ENCODE assay signal across 1 cellular context in the genomic region with DNA sequence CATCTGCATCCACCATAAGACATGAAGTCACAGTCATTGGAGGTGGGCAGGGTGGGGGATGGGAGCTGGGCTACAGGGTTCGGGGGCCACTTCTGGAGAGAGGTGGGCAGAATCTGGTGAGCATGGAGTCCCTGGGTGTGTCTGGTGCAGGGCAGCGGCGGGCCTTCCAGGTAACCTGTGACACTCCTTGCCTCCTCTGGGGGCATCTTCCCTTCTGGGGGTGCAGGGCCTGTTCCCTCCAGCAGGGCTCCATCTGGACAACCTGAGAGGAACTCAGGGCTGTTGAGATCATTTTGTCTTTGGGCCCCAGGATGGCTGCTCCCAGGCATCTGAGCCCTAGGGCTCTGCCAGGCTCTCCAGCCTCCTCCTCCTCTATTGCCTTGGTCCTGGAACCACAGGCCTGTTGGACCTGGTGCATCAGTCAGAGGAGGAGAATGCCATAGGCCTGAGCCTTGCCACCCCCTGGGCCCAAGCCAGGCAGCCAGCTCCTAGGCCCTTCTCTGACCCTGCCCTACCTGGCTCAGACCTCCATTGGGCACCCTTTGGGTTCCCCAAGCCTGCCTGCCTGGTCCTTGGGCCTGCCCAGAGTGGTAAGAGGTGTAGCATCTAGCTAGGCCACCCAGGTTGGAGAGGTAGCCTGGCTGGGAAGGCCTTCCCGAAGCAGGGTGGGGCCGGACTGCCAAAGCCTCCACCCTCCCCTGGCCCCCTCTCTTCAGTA.
TF ChIP-seq lines count a peak whose summit lies in the region.

No MANE protein-coding gene starts in this region.

TF ChIP-seq in GM23338, 12 proteins besides CTCF, POLR2A, EP300 and RAD21 (continued from another document):
- TF ChIP-seq, protein P1, sequence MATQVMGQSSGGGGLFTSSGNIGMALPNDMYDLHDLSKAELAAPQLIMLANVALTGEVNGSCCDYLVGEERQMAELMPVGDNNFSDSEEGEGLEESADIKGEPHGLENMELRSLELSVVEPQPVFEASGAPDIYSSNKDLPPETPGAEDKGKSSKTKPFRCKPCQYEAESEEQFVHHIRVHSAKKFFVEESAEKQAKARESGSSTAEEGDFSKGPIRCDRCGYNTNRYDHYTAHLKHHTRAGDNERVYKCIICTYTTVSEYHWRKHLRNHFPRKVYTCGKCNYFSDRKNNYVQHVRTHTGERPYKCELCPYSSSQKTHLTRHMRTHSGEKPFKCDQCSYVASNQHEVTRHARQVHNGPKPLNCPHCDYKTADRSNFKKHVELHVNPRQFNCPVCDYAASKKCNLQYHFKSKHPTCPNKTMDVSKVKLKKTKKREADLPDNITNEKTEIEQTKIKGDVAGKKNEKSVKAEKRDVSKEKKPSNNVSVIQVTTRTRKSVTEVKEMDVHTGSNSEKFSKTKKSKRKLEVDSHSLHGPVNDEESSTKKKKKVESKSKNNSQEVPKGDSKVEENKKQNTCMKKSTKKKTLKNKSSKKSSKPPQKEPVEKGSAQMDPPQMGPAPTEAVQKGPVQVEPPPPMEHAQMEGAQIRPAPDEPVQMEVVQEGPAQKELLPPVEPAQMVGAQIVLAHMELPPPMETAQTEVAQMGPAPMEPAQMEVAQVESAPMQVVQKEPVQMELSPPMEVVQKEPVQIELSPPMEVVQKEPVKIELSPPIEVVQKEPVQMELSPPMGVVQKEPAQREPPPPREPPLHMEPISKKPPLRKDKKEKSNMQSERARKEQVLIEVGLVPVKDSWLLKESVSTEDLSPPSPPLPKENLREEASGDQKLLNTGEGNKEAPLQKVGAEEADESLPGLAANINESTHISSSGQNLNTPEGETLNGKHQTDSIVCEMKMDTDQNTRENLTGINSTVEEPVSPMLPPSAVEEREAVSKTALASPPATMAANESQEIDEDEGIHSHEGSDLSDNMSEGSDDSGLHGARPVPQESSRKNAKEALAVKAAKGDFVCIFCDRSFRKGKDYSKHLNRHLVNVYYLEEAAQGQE (IDR thresholded peaks at IDR 0.05; ENCODE audit: unreplicated experiment), result no peak
- TF ChIP-seq POLR2AphosphoS5 (IDR thresholded peaks at IDR 0.05; ENCODE audit: low read depth) (no peak), STAT1 (IDR thresholded peaks at IDR 0.05; ENCODE audit: unreplicated experiment) (no peak), ETS1 (IDR thresholded peaks at IDR 0.05) (no peak), JUNB (IDR thresholded peaks at IDR 0.05; ENCODE audit: unreplicated experiment) (no peak), ZNF462 (CRISPR knock-in tag; IDR thresholded peaks at IDR 0.05) (no peak)
